In genomic region chr9:84600739-84601138, GRCh38 we compare ENCODE assay signal across 15 cellular contexts.
"Had no signal": no experiment of that assay in that cellular context is flagged by ENCODE, and none has a peak within 500 bp of the region (broad histone marks: within the 10 kb centered on the region; RNA-seq: fewer than 3 reads in every experiment).

No MANE protein-coding gene starts in this region.

- H3K4me1 Mint-ChIP-seq: neural crest cell had no signal

- H3K27me3 Mint-ChIP-seq: brain; dendritic cell treated with granulocyte-macrophage colony-stimulating factor and Interleukin-4, amounts not matched to agents 40 ng/mL and 50 ng/mL, for 4 days had no signal

- H3K4me3 ChIP-seq: heart left ventricle, left ventricle myocardium inferior, pancreas, right atrium auricular region, skin epidermis, stomach had no signal

- H3K9me3 ChIP-seq: left ventricle myocardium inferior, pancreas, right atrium auricular region, stomach had no signal

- H3K36me3 Mint-ChIP-seq: activated naive CD4-positive, alpha-beta T cell treated with anti-CD3 and anti-CD28 coated beads, Interleukin-2, amount 50 U/mL, for 72 hours; brain had no signal

- H3K27me3 ChIP-seq: pancreas, right atrium auricular region, stomach had no signal

- H3K4me1 ChIP-seq: heart left ventricle, left ventricle myocardium inferior, pancreas, right atrium auricular region, stomach had no signal

- ATAC-seq: activated naive CD4-positive, alpha-beta T cell treated with anti-CD3 and anti-CD28 coated beads, Interleukin-2, amount 50 U/mL, for 72 hours; heart left ventricle; pancreas had no signal

- H3K27ac ChIP-seq: heart left ventricle, left ventricle myocardium inferior, pancreas, right atrium auricular region, skin epidermis, stomach had no signal

- H3K4me3 Mint-ChIP-seq: brain; dendritic cell treated with granulocyte-macrophage colony-stimulating factor and Interleukin-4, amounts not matched to agents 40 ng/mL and 50 ng/mL, for 4 days; neural crest cell had no signal

- H3K27ac Mint-ChIP-seq: activated naive CD4-positive, alpha-beta T cell treated with anti-CD3 and anti-CD28 coated beads, Interleukin-2, amount 50 U/mL, for 72 hours; brain; dendritic cell treated with granulocyte-macrophage colony-stimulating factor and Interleukin-4, amounts not matched to agents 40 ng/mL and 50 ng/mL, for 4 days had no signal

- H3K9me3 Mint-ChIP-seq: neural crest cell had no signal

- H3K36me3 ChIP-seq: heart left ventricle, left ventricle myocardium inferior, pancreas, right atrium auricular region, stomach had no signal

- DNase-seq: activated CD4-positive, CD25-positive, alpha-beta regulatory T cell; activated T-cell treated with anti-CD3 and anti-CD28 coated beads, Interleukin-2, amount 50 U/mL, for 1 hour; amniotic stem cell; cerebellar nuclear complex; heart left ventricle; left ventricle myocardium inferior; mesendoderm; pancreas; stomach had no signal
